8 cellular contexts compared by ENCODE assay signal in the genomic region with DNA sequence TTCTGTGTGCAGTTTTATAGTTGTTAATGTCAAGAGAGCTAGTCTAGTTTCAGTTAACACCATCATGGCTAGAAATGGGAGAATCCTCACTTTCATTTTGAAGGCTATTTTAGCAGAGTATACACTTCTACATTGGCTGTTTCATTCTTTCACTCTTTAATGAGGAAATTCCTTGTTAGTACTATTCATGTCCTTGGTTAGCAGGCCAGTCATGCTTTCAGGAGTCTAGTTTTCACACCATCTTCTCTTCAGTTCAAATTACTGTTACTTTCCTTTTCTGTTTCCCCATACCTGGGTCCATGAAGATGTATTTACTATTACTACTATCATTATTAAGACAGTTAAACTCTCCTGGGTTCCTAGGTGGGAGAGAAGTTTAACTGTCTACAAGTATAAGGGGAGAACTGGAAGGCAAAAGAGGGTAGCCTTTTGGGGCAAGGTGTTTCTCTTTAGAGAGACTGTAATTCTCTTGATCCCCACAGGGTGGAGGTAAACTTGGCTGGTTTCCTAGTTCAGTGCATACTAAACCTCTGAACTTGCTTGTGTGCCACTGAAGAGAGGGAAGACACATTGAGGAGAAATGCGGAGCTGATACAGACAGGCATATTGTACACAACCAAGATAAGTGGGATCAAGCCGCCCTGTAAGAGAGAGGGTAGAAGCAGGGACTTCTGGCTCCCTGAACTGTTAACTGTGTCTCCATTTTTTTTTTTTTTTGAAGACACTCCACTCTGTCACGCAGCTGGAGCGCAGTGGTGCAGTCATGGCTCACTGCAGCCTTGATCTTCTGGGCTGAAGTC. TPM values are rescaled to one million over a fixed set of nuclear protein-coding genes. Genes with fewer than 3 reads are reported as not detected.
A peak's percentile ranks its signal among the peaks of the same experiment; 100 is the strongest.
DNase-seq lines count a peak whose midpoint lies in the region; ATAC-seq, FAIRE-seq and TF ChIP-seq lines count a peak whose summit lies in the region.

No MANE protein-coding gene starts in this region.

- H3K4me3 ChIP-seq in BJ (ENCODE audit: low read depth, low read length) (no peak overlapping the region), upper lobe of right lung (no peak overlapping the region)

- peaks cover 22% of the 10 kb centered on the region for H3K27me3 ChIP-seq in BJ (ENCODE audit: control insufficient read depth, insufficient read depth, low read length)
- H3K27me3 ChIP-seq in upper lobe of right lung, result peaks cover 27% of the 10 kb centered on the region

- DNase-seq in BJ (ENCODE audit: low read depth) (no peak), GM12891 (ENCODE audit: insufficient read length, low spot score) (peak; percentile 28), NCI-H2196 (lab: John Stamatoyannopoulos, UW; ENCODE audit: unreplicated experiment) (peak; percentile 39), amniotic stem cell (lab: John Stamatoyannopoulos, UW) (peak; percentile 20), inferior parietal cortex (ENCODE audit: extremely low spot score) (peak; percentile 52), upper lobe of right lung (no peak)

- H3K36me3 ChIP-seq in BJ (ENCODE audit: control insufficient read depth, insufficient read depth, low read length) (no peaks in the 10 kb centered on the region), upper lobe of right lung (no peaks in the 10 kb centered on the region)

- TF ChIP-seq CTCF in BJ (IDR thresholded peaks at IDR 0.05; ENCODE audit: insufficient read depth, low read depth, low read length) (peak; percentile 64), upper lobe of right lung (IDR thresholded peaks at IDR 0.05) (peak; percentile 70)

- H3K27ac ChIP-seq in upper lobe of right lung, result no peak overlapping the region

- POLR2A ChIA-PET in BJ (lab: Charles Lee), result no interaction called here

- CTCF ChIA-PET in BJ (lab: Yijun Ruan, JAX), result interaction anchor here (0.6 to 7.7 kb wide), 24 partner anchors 11 to 400 kb away, joined by 3 to 212 read pairs (median 4); a partner anchor contains a TSS

- peaks cover 6% of the 10 kb centered on the region for H3K4me1 ChIP-seq in upper lobe of right lung

- peak; percentile 81 for ATAC-seq in upper lobe of right lung
- ATAC-seq in GM21737 (IDR thresholded peaks at IDR 0.05; ENCODE audit: unreplicated experiment), result no peak
- no peak for ATAC-seq in GM18861 (IDR thresholded peaks at IDR 0.05; ENCODE audit: unreplicated experiment)

- TF ChIP-seq POLR2A in GM12891 (IDR thresholded peaks at IDR 0.05; ENCODE audit: low read depth, low read length), result no peak

- intact Hi-C loops in upper lobe of right lung (cut with DNase I), result loop anchor here (10.0 kb wide), 1 partner anchor 103 kb away; no protein-coding TSS in a partner anchor

- H3K9me3 ChIP-seq in upper lobe of right lung, result no peaks in the 10 kb centered on the region

- FAIRE-seq in GM12891 (lab: Jason Lieb, UNC), result peak; percentile 84

TF ChIP-seq in GM12891, 5 proteins besides CTCF, POLR2A, EP300 and RAD21:
- TF ChIP-seq POU2F2 (IDR thresholded peaks at IDR 0.05; ENCODE audit: low read depth, low read length), result no peak
- TF ChIP-seq TAF1 (IDR thresholded peaks at IDR 0.05; ENCODE audit: low read depth, low read length), result no peak
- TF ChIP-seq SPI1 (IDR thresholded peaks at IDR 0.05; ENCODE audit: low read depth, low read length), result no peak
- TF ChIP-seq PAX5 (IDR thresholded peaks at IDR 0.05; ENCODE audit: insufficient read depth, low read length, severe bottlenecking), result no peak
- TF ChIP-seq POLR2AphosphoS5 (IDR thresholded peaks at IDR 0.05; ENCODE audit: low read depth, low read length), result no peak

RNA-seq across cellular contexts. Expression of a gene that starts 41.3 kb away (rescaled TPM):
- polyA plus RNA-seq in BJ (2011; rRNA removed), result not detected in 2 replicates
- polyA minus RNA-seq in BJ (2011; rRNA and poly(A)+ RNA removed), result not detected in 2 replicates
- not detected for polyA plus RNA-seq in GM12891 (2012; ENCODE audit: low read depth, missing spikeins)
- not detected for total RNA-seq in upper lobe of right lung

RNA-seq across cellular contexts. Expression of a gene that starts 42.4 kb away (rescaled TPM):
- polyA plus RNA-seq in BJ (2011; rRNA removed), result not detected in 2 replicates
- not detected in 2 replicates for polyA minus RNA-seq in BJ (2011; rRNA and poly(A)+ RNA removed)
- polyA plus RNA-seq in GM12891 (2012; ENCODE audit: low read depth, missing spikeins), result not detected
- not detected for total RNA-seq in upper lobe of right lung

RNA-seq across cellular contexts. Expression of a gene that starts 59.3 kb away (rescaled TPM):
- polyA plus RNA-seq in BJ (2011; rRNA removed), result not detected in 2 replicates
- polyA minus RNA-seq in BJ (2011; rRNA and poly(A)+ RNA removed), result not detected in 2 replicates
- not detected for polyA plus RNA-seq in GM12891 (2012; ENCODE audit: low read depth, missing spikeins)
- 0.58 TPM for total RNA-seq in upper lobe of right lung

Comparison
In these comparisons a context has a peak if more than half of its experiments do, and no peak if none do; other contexts are left out.
1. DNase-seq: peak in GM12891 (single experiment), NCI-H2196 (single experiment), amniotic stem cell (single experiment) and inferior parietal cortex (single experiment); none in BJ (single experiment) and upper lobe of right lung (single experiment).